Comparison of ENCODE assay signal across 1 cellular context in the genomic region with DNA sequence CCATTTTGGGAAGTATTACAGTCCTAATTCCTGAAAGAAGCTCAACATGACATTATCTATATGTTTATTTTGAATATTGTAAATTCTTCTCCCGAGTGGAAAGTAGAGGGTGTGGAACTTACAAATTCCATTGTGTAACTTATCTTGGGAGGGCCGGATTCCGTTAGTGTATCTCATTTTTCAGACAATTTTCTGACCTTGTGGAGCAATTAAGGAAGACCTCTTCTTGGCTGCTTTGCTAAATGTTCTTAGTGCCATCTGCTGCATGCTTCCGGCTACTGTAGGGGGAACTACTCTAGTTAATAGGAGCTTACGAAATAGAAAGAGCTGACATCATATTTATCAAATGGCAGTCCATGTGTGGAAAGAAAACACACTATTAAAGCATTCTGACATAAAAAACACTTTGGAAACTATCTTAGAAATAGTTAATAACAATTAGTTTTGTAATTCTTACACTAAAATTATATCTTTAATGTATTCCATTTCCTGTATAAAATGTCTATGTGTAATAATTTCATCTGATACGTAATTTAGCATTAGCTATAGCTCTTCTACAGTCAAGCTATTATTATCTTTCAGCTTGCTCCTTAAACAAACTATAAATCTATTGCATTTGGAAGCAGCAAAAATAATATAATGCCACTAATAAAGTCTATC.
TF ChIP-seq lines count a peak whose summit lies in the region.

No MANE protein-coding gene starts in this region.

TF ChIP-seq in GM23338, 12 proteins besides CTCF, POLR2A, EP300 and RAD21 (continued from another document):
- TF ChIP-seq, protein P1, sequence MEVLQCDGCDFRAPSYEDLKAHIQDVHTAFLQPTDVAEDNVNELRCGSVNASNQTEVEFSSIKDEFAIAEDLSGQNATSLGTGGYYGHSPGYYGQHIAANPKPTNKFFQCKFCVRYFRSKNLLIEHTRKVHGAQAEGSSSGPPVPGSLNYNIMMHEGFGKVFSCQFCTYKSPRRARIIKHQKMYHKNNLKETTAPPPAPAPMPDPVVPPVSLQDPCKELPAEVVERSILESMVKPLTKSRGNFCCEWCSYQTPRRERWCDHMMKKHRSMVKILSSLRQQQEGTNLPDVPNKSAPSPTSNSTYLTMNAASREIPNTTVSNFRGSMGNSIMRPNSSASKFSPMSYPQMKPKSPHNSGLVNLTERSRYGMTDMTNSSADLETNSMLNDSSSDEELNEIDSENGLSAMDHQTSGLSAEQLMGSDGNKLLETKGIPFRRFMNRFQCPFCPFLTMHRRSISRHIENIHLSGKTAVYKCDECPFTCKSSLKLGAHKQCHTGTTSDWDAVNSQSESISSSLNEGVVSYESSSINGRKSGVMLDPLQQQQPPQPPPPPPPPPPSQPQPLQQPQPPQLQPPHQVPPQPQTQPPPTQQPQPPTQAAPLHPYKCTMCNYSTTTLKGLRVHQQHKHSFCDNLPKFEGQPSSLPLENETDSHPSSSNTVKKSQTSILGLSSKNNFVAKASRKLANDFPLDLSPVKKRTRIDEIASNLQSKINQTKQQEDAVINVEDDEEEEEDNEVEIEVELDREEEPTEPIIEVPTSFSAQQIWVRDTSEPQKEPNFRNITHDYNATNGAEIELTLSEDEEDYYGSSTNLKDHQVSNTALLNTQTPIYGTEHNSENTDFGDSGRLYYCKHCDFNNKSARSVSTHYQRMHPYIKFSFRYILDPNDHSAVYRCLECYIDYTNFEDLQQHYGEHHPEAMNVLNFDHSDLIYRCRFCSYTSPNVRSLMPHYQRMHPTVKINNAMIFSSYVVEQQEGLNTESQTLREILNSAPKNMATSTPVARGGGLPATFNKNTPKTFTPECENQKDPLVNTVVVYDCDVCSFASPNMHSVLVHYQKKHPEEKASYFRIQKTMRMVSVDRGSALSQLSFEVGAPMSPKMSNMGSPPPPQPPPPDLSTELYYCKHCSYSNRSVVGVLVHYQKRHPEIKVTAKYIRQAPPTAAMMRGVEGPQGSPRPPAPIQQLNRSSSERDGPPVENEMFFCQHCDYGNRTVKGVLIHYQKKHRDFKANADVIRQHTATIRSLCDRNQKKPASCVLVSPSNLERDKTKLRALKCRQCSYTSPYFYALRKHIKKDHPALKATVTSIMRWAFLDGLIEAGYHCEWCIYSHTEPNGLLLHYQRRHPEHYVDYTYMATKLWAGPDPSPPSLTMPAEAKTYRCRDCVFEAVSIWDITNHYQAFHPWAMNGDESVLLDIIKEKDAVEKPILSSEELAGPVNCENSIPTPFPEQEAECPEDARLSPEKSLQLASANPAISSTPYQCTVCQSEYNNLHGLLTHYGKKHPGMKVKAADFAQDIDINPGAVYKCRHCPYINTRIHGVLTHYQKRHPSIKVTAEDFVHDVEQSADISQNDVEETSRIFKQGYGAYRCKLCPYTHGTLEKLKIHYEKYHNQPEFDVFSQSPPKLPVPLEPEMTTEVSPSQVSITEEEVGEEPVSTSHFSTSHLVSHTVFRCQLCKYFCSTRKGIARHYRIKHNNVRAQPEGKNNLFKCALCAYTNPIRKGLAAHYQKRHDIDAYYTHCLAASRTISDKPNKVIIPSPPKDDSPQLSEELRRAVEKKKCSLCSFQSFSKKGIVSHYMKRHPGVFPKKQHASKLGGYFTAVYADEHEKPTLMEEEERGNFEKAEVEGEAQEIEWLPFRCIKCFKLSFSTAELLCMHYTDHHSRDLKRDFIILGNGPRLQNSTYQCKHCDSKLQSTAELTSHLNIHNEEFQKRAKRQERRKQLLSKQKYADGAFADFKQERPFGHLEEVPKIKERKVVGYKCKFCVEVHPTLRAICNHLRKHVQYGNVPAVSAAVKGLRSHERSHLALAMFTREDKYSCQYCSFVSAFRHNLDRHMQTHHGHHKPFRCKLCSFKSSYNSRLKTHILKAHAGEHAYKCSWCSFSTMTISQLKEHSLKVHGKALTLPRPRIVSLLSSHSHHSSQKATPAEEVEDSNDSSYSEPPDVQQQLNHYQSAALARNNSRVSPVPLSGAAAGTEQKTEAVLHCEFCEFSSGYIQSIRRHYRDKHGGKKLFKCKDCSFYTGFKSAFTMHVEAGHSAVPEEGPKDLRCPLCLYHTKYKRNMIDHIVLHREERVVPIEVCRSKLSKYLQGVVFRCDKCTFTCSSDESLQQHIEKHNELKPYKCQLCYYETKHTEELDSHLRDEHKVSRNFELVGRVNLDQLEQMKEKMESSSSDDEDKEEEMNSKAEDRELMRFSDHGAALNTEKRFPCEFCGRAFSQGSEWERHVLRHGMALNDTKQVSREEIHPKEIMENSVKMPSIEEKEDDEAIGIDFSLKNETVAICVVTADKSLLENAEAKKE (CRISPR knock-in tag; IDR thresholded peaks at IDR 0.05), result no peak
- TF ChIP-seq ZNF114 (CRISPR knock-in tag; IDR thresholded peaks at IDR 0.05) (no peak), EZH2phosphoT487 (IDR thresholded peaks at IDR 0.05; ENCODE audit: unreplicated experiment) (no peak), ETS1 (IDR thresholded peaks at IDR 0.05) (no peak), JUNB (IDR thresholded peaks at IDR 0.05; ENCODE audit: unreplicated experiment) (no peak), CREB1 (CRISPR knock-in tag; IDR thresholded peaks at IDR 0.05; ENCODE audit: low read depth) (no peak), POLR2AphosphoS5 (IDR thresholded peaks at IDR 0.05; ENCODE audit: low read depth) (no peak)
